ENCODE assay signal across 1 cellular context in the genomic region with DNA sequence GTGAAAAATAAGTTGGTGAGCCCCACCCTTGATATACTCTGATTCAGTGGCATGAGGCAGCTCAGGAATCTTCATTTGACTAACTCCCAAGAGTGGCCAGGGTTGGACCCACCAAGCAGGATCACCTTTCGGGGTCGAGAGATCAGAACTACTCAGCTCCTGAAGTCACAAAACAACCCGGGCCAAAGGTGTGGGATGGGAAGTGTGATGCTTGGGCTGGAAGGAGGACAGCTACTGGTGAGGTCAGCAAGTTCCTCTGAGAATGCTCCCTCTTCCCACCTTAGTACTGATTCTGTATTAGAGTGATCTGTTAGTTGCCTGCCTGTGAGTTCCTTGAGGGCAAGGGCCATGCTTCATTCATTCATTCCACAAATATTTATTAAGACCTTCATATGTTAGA.
TF ChIP-seq lines count a peak whose summit lies in the region.

No MANE protein-coding gene starts in this region.

TF ChIP-seq in GM23338, 12 proteins besides CTCF, POLR2A, EP300 and RAD21 (continued from another document):
- TF ChIP-seq, protein P1, sequence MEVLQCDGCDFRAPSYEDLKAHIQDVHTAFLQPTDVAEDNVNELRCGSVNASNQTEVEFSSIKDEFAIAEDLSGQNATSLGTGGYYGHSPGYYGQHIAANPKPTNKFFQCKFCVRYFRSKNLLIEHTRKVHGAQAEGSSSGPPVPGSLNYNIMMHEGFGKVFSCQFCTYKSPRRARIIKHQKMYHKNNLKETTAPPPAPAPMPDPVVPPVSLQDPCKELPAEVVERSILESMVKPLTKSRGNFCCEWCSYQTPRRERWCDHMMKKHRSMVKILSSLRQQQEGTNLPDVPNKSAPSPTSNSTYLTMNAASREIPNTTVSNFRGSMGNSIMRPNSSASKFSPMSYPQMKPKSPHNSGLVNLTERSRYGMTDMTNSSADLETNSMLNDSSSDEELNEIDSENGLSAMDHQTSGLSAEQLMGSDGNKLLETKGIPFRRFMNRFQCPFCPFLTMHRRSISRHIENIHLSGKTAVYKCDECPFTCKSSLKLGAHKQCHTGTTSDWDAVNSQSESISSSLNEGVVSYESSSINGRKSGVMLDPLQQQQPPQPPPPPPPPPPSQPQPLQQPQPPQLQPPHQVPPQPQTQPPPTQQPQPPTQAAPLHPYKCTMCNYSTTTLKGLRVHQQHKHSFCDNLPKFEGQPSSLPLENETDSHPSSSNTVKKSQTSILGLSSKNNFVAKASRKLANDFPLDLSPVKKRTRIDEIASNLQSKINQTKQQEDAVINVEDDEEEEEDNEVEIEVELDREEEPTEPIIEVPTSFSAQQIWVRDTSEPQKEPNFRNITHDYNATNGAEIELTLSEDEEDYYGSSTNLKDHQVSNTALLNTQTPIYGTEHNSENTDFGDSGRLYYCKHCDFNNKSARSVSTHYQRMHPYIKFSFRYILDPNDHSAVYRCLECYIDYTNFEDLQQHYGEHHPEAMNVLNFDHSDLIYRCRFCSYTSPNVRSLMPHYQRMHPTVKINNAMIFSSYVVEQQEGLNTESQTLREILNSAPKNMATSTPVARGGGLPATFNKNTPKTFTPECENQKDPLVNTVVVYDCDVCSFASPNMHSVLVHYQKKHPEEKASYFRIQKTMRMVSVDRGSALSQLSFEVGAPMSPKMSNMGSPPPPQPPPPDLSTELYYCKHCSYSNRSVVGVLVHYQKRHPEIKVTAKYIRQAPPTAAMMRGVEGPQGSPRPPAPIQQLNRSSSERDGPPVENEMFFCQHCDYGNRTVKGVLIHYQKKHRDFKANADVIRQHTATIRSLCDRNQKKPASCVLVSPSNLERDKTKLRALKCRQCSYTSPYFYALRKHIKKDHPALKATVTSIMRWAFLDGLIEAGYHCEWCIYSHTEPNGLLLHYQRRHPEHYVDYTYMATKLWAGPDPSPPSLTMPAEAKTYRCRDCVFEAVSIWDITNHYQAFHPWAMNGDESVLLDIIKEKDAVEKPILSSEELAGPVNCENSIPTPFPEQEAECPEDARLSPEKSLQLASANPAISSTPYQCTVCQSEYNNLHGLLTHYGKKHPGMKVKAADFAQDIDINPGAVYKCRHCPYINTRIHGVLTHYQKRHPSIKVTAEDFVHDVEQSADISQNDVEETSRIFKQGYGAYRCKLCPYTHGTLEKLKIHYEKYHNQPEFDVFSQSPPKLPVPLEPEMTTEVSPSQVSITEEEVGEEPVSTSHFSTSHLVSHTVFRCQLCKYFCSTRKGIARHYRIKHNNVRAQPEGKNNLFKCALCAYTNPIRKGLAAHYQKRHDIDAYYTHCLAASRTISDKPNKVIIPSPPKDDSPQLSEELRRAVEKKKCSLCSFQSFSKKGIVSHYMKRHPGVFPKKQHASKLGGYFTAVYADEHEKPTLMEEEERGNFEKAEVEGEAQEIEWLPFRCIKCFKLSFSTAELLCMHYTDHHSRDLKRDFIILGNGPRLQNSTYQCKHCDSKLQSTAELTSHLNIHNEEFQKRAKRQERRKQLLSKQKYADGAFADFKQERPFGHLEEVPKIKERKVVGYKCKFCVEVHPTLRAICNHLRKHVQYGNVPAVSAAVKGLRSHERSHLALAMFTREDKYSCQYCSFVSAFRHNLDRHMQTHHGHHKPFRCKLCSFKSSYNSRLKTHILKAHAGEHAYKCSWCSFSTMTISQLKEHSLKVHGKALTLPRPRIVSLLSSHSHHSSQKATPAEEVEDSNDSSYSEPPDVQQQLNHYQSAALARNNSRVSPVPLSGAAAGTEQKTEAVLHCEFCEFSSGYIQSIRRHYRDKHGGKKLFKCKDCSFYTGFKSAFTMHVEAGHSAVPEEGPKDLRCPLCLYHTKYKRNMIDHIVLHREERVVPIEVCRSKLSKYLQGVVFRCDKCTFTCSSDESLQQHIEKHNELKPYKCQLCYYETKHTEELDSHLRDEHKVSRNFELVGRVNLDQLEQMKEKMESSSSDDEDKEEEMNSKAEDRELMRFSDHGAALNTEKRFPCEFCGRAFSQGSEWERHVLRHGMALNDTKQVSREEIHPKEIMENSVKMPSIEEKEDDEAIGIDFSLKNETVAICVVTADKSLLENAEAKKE (CRISPR knock-in tag; IDR thresholded peaks at IDR 0.05): no peak
- TF ChIP-seq ZNF331 (CRISPR knock-in tag; IDR thresholded peaks at IDR 0.05; ENCODE audit: low read depth): no peak
- no peak for TF ChIP-seq CREB1 (CRISPR knock-in tag; IDR thresholded peaks at IDR 0.05; ENCODE audit: low read depth)
- TF ChIP-seq ZNF114 (CRISPR knock-in tag; IDR thresholded peaks at IDR 0.05): no peak
- TF ChIP-seq NANOG (IDR thresholded peaks at IDR 0.05; ENCODE audit: borderline replicate concordance): no peak
- TF ChIP-seq, protein P2, sequence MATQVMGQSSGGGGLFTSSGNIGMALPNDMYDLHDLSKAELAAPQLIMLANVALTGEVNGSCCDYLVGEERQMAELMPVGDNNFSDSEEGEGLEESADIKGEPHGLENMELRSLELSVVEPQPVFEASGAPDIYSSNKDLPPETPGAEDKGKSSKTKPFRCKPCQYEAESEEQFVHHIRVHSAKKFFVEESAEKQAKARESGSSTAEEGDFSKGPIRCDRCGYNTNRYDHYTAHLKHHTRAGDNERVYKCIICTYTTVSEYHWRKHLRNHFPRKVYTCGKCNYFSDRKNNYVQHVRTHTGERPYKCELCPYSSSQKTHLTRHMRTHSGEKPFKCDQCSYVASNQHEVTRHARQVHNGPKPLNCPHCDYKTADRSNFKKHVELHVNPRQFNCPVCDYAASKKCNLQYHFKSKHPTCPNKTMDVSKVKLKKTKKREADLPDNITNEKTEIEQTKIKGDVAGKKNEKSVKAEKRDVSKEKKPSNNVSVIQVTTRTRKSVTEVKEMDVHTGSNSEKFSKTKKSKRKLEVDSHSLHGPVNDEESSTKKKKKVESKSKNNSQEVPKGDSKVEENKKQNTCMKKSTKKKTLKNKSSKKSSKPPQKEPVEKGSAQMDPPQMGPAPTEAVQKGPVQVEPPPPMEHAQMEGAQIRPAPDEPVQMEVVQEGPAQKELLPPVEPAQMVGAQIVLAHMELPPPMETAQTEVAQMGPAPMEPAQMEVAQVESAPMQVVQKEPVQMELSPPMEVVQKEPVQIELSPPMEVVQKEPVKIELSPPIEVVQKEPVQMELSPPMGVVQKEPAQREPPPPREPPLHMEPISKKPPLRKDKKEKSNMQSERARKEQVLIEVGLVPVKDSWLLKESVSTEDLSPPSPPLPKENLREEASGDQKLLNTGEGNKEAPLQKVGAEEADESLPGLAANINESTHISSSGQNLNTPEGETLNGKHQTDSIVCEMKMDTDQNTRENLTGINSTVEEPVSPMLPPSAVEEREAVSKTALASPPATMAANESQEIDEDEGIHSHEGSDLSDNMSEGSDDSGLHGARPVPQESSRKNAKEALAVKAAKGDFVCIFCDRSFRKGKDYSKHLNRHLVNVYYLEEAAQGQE (IDR thresholded peaks at IDR 0.05; ENCODE audit: unreplicated experiment): no peak
- TF ChIP-seq JUNB (IDR thresholded peaks at IDR 0.05; ENCODE audit: unreplicated experiment): no peak
- no peak for TF ChIP-seq STAT1 (IDR thresholded peaks at IDR 0.05; ENCODE audit: unreplicated experiment)
- TF ChIP-seq POLR2AphosphoS5 (IDR thresholded peaks at IDR 0.05; ENCODE audit: low read depth): no peak
- TF ChIP-seq, protein P3, sequence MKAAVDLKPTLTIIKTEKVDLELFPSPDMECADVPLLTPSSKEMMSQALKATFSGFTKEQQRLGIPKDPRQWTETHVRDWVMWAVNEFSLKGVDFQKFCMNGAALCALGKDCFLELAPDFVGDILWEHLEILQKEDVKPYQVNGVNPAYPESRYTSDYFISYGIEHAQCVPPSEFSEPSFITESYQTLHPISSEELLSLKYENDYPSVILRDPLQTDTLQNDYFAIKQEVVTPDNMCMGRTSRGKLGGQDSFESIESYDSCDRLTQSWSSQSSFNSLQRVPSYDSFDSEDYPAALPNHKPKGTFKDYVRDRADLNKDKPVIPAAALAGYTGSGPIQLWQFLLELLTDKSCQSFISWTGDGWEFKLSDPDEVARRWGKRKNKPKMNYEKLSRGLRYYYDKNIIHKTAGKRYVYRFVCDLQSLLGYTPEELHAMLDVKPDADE (IDR thresholded peaks at IDR 0.05): no peak
